In the genomic region with DNA sequence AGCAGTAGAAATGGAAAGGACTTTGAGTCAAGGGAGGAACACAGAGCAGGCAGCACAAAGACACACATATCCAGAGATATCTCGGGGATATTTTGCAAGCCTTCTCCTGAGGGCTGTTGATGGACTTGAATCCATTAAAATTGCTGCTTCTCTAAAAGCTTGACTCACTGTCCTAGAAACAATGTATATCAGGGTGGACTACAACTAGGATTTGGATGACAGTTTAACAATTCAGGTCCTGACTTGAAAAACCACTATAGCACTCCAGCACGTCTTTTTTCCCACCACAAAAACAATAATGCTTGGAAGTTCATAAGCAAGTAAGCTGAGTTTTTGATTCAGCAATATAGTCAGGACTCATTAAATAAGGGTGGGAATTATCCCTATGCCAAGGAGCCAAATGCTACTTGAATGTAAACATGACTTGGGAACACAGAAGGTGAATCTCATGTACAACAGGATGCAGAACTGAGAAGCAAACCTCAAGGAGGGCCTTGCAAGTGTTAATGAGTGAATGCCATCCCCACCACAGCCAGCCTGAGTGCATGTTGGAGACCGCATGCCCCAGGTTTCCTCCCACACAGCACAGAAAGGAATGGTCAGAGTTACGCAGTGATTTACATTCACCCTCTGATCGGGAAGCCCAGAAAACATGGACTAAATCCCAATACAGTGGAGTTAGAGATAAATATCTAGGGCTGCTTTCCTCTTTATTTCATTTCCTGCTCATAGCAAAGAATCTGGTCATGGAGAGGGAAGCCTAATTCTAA, we compare ENCODE assay signal across 21 cellular contexts.
DNase-seq lines count a peak whose midpoint lies in the region; ATAC-seq, FAIRE-seq and TF ChIP-seq lines count a peak whose summit lies in the region.
"Had no signal": no experiment of that assay in that cellular context is flagged by ENCODE, and none has a peak within 500 bp of the region (broad histone marks: within the 10 kb centered on the region; RNA-seq: fewer than 3 reads in every experiment).

No MANE protein-coding gene starts in this region.

- H3K4me1 Mint-ChIP-seq in CD8-positive, alpha-beta memory T cell, result no peaks in the 10 kb centered on the region

- POLR2A ChIA-PET in CD8-positive, alpha-beta memory T cell (lab: Charles Lee), result no interaction called here

- peak overlapping the region; percentile 45 for H3K23ac ChIP-seq in mesendoderm (ENCODE audit: low read length)

- no peak overlapping the region for H2BK120ac ChIP-seq in mesendoderm (ENCODE audit: low read depth, low read length)

- no peaks in the 10 kb centered on the region for H3K79me1 ChIP-seq in mesendoderm (ENCODE audit: low read length)

- H3K4me1 ChIP-seq in ectodermal cell (ENCODE audit: control insufficient read depth, insufficient read depth, low read length), result no peaks in the 10 kb centered on the region
- peaks cover 10% of the 10 kb centered on the region for H3K4me1 ChIP-seq in foreskin keratinocyte
- H3K4me1 ChIP-seq in mesendoderm (ENCODE audit: control insufficient read depth, low read depth, low read length), result no peaks in the 10 kb centered on the region
- peaks cover 5% of the 10 kb centered on the region for H3K4me1 ChIP-seq in smooth muscle cell (ENCODE audit: low read depth)
- H3K4me1 ChIP-seq in CD8-positive, alpha-beta memory T cell (ENCODE audit: insufficient read depth, low read length), result no peaks in the 10 kb centered on the region
- H3K4me1 ChIP-seq: BLaER1, Caco-2, HAP-1, Peyer's patch had no signal

- no peak for ATAC-seq in foreskin keratinocyte

- H3K79me2 ChIP-seq in mesendoderm (ENCODE audit: control insufficient read depth, insufficient read depth, low read length) (no peaks in the 10 kb centered on the region), smooth muscle cell (ENCODE audit: low read depth) (no peaks in the 10 kb centered on the region)

- H3K36me3 ChIP-seq in ectodermal cell (ENCODE audit: control insufficient read depth, insufficient read depth, low read length) (no peaks in the 10 kb centered on the region), mesendoderm (ENCODE audit: control insufficient read depth, insufficient read depth, low read length) (no peaks in the 10 kb centered on the region), smooth muscle cell (ENCODE audit: low read depth) (no peaks in the 10 kb centered on the region)
- no peaks in the 10 kb centered on the region for H3K36me3 ChIP-seq in CD8-positive, alpha-beta memory T cell (ENCODE audit: insufficient read depth, low read length)
- H3K36me3 ChIP-seq: BLaER1, HAP-1, Peyer's patch had no signal

- H3K4me3 Mint-ChIP-seq in CD8-positive, alpha-beta memory T cell, result no peak overlapping the region
- H3K4me3 Mint-ChIP-seq: CD4-positive, alpha-beta T cell had no signal

- CTCF ChIA-PET in CD8-positive, alpha-beta memory T cell (lab: Charles Lee), result no interaction called here

- 87% methylated on average over 5 of the region's 5 CpGs for WGBS in ectodermal cell, 2 experiments
- WGBS in mesendoderm (ENCODE audit: extremely low coverage, insufficient coverage, low lambda C conversion rate), result no CpG with 5 or more reads among the region's 5 CpGs
- WGBS in smooth muscle cell (ENCODE audit: low lambda C conversion rate), result 28% methylated on average over 5 of the region's 5 CpGs

- no peak overlapping the region for H3K4me3 ChIP-seq in ectodermal cell (ENCODE audit: insufficient read depth, low read depth, low read length)
- H3K4me3 ChIP-seq in mesendoderm (ENCODE audit: low read length), result no peak overlapping the region
- no peak overlapping the region for H3K4me3 ChIP-seq in smooth muscle cell
- no peak overlapping the region for H3K4me3 ChIP-seq in CD8-positive, alpha-beta memory T cell (ENCODE audit: low read length)
- H3K4me3 ChIP-seq: BLaER1, HAP-1, Peyer's patch had no signal

- no peak overlapping the region for H3K4me2 ChIP-seq in mesendoderm (ENCODE audit: low read length)
- peak overlapping the region; percentile 76 for H3K4me2 ChIP-seq in smooth muscle cell
- H3K4me2 ChIP-seq: BLaER1, KMS-11 had no signal

- DNase-seq in foreskin keratinocyte (peak; percentile 30 to 45), mesendoderm (no peak), smooth muscle cell (lab: John Stamatoyannopoulos, UW; ENCODE audit: unreplicated experiment) (no peak), NCI-H1436 (lab: John Stamatoyannopoulos, UW) (no peak), HTR-8/SVneo (ENCODE audit: insufficient read length, low spot score) (no peak)
- DNase-seq in CD8-positive, alpha-beta memory T cell, result no peak
- DNase-seq: ACHN; Caco-2; CD4-positive, alpha-beta T cell; DMS 273 treated with DMSO at 0.1 percent for 48 hours; DMS79 treated with DMSO at 0.1 percent for 48 hours; IMR-90; NCI-H1105; NCI-H2029 treated with DMSO at 0.1 percent for 48 hours; NCI-H2171; NCI-H446; Peyer's patch had no signal

- no peak overlapping the region for H4K5ac ChIP-seq in mesendoderm (ENCODE audit: low read length)

- H3F3A ChIP-seq in smooth muscle cell (ENCODE audit: low read depth), result no peaks in the 10 kb centered on the region

- H3K9me3 ChIP-seq in ectodermal cell (ENCODE audit: control insufficient read depth, low read length), result no peaks in the 10 kb centered on the region
- H3K9me3 ChIP-seq in smooth muscle cell (replicated peaks; ENCODE audit: low read depth), result no peaks in the 10 kb centered on the region
- H3K9me3 ChIP-seq in CD8-positive, alpha-beta memory T cell (ENCODE audit: low read length), result no peaks in the 10 kb centered on the region
- H3K9me3 ChIP-seq: Caco-2, HAP-1, Peyer's patch had no signal

- no peaks in the 10 kb centered on the region for H4K20me1 ChIP-seq in smooth muscle cell (ENCODE audit: low read depth)
- H4K20me1 ChIP-seq: BLaER1 had no signal

- no peak overlapping the region for H2AK5ac ChIP-seq in mesendoderm (ENCODE audit: low read length)

- peak overlapping the region; percentile 67 for H2AFZ ChIP-seq in smooth muscle cell (ENCODE audit: low read depth)

- H3K27ac Mint-ChIP-seq in CD8-positive, alpha-beta memory T cell, result no peak overlapping the region
- H3K27ac Mint-ChIP-seq: CD4-positive, alpha-beta T cell had no signal

- H3K27ac ChIP-seq in ectodermal cell (ENCODE audit: insufficient read depth, low read depth, low read length, poor library complexity, severe bottlenecking) (peak overlapping the region; percentile 5), foreskin keratinocyte (no peak overlapping the region), mesendoderm (ENCODE audit: low read depth, low read length) (no peak overlapping the region), smooth muscle cell (ENCODE audit: low read depth) (peak overlapping the region; percentile 37)
- H3K27ac ChIP-seq in CD8-positive, alpha-beta memory T cell (ENCODE audit: low read depth, low read length), result no peak overlapping the region
- H3K27ac ChIP-seq: BLaER1, KMS-11, Peyer's patch had no signal

- H2BK5ac ChIP-seq in mesendoderm (ENCODE audit: low read length), result no peak overlapping the region

- no peak for TF ChIP-seq CTCF in foreskin keratinocyte (conservative IDR thresholded peaks at IDR 0.05)
- no peak for TF ChIP-seq CTCF in smooth muscle cell (IDR thresholded peaks at IDR 0.05; ENCODE audit: borderline replicate concordance, insufficient read depth, poor library complexity, severe bottlenecking)

- no peak overlapping the region for H3K56ac ChIP-seq in mesendoderm (ENCODE audit: low read length)

- H3K27me3 ChIP-seq in ectodermal cell (ENCODE audit: control insufficient read depth, insufficient read depth, low read length, poor library complexity, severe bottlenecking), result no peaks in the 10 kb centered on the region
- H3K27me3 ChIP-seq in foreskin keratinocyte, result no peaks in the 10 kb centered on the region
- H3K27me3 ChIP-seq in mesendoderm (ENCODE audit: insufficient read depth, low read length, poor library complexity), result no peaks in the 10 kb centered on the region
- H3K27me3 ChIP-seq in smooth muscle cell (ENCODE audit: low read depth), result no peaks in the 10 kb centered on the region
- no peaks in the 10 kb centered on the region for H3K27me3 ChIP-seq in CD8-positive, alpha-beta memory T cell (ENCODE audit: insufficient read depth, low read length, poor library complexity, severe bottlenecking)
- H3K27me3 ChIP-seq: BLaER1, Peyer's patch had no signal

- H2BK15ac ChIP-seq in mesendoderm (replicated peaks; ENCODE audit: low read depth), result no peak overlapping the region

- H3K36me3 Mint-ChIP-seq in CD8-positive, alpha-beta memory T cell, result no peaks in the 10 kb centered on the region

- H3K4ac ChIP-seq in mesendoderm (ENCODE audit: low read depth, low read length), result no peak overlapping the region

- H3K9ac ChIP-seq in mesendoderm (ENCODE audit: low read length) (no peak overlapping the region), smooth muscle cell (ENCODE audit: low read depth) (peak overlapping the region; percentile 3)
- H3K9ac ChIP-seq: BLaER1, KMS-11 had no signal

- peaks cover 0 to 11% (median 0%) of the 10 kb centered on the region in 5 donors for H3K9me3 Mint-ChIP-seq in CD8-positive, alpha-beta memory T cell
- H3K9me3 Mint-ChIP-seq: CD4-positive, alpha-beta T cell had no signal

- FAIRE-seq in HTR-8/SVneo (lab: Jason Lieb, UNC), result no peak

- no peak overlapping the region for H4K8ac ChIP-seq in mesendoderm (ENCODE audit: low read depth, low read length)

- H3K27me3 Mint-ChIP-seq in CD8-positive, alpha-beta memory T cell, result peaks cover 0 to 2% of the 10 kb centered on the region in 2 donors

- H3K18ac ChIP-seq in mesendoderm (ENCODE audit: low read length), result no peak overlapping the region

Comparison
In these comparisons a context has a peak if more than half of its experiments do, and no peak if none do; other contexts are left out.
1. H3K27ac ChIP-seq: peak in ectodermal cell (single experiment) and smooth muscle cell (single experiment); none in foreskin keratinocyte (single experiment), mesendoderm (single experiment) and CD8-positive, alpha-beta memory T cell (single experiment).
2. DNase-seq: peak in foreskin keratinocyte (2 of 2); none in mesendoderm (single experiment), smooth muscle cell (single experiment), NCI-H1436 (single experiment), CD8-positive, alpha-beta memory T cell (0 of 5) and HTR-8/SVneo (single experiment).